In the genomic region with DNA sequence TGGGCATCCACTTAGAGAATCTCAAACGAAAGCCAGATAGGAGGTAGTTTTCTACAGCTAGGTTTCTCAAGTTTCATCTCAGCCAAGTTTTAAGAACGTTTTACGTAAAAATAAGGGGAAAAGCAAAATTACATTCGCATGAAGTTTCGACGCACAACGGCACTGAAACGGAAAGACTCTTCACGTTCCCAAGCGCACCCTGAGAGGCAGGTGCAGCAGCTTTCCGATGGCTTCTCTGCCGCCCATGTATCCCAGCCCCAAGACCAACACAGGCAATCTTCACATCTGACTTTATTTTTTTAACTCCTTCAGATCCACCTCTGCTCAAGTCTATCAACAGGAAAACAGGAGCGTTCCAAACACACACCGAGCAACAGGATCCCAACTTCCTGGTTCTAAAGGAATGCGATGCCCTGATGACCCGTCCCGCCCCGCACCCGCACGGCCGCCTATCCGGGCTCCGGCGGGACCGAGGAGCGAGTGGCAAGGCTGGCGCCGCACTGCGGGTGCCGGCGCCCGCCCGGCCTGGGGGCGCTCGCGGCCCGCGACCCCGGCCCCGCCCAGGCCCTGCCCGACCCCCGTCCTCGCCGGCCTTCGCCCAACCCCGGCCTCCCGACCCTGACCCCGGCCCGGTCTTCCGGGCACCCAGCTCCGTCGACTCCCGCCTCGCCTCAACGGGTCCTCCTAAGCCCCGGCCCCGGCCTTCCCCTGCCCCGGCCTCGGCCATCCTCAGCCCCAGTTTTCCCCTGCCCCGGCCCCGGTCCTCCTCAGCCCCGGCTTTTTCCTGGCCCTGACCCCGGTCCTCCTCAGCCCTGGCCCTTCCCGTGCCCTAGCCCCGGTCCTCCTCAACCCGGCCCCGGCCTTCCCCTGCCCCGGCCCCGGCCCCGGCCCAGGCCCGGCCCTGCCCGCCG, we compare ENCODE assay signal across 8 cellular contexts. TPM values are rescaled to one million over a fixed set of nuclear protein-coding genes. Genes with fewer than 3 reads are reported as not detected.
DNase-seq lines count a peak whose midpoint lies in the region; ATAC-seq and TF ChIP-seq lines count a peak whose summit lies in the region.

No MANE protein-coding gene starts in this region.

- TF ChIP-seq CTCF in osteocyte (IDR thresholded peaks at IDR 0.05) = no peak

- H3K9me3 Mint-ChIP-seq in activated naive CD4-positive, alpha-beta T cell treated with anti-CD3 and anti-CD28 coated beads for 36 hours = no peaks in the 10 kb centered on the region
- H3K9me3 Mint-ChIP-seq in osteocyte (ENCODE audit: unreplicated experiment) = no peaks in the 10 kb centered on the region

- H3K4me1 Mint-ChIP-seq in activated naive CD4-positive, alpha-beta T cell treated with anti-CD3 and anti-CD28 coated beads for 36 hours (ENCODE audit: low read depth) = peaks cover 35% of the 10 kb centered on the region
- H3K4me1 Mint-ChIP-seq in osteocyte (ENCODE audit: unreplicated experiment) = peaks cover 34% of the 10 kb centered on the region

- H3K36me3 Mint-ChIP-seq in activated naive CD4-positive, alpha-beta T cell treated with anti-CD3 and anti-CD28 coated beads for 36 hours (ENCODE audit: low read depth) = peaks cover 16% of the 10 kb centered on the region
- H3K36me3 Mint-ChIP-seq in osteocyte (ENCODE audit: unreplicated experiment) = no peaks in the 10 kb centered on the region

- peak; percentile 2 for ATAC-seq in GM19035 (IDR thresholded peaks at IDR 0.05; ENCODE audit: unreplicated experiment)

- intact Hi-C loops in activated naive CD4-positive, alpha-beta T cell treated with anti-CD3 and anti-CD28 coated beads for 36 hours (cut with micrococcal nuclease) = loop anchor here (1.0 kb wide), 2 partner anchors 58 to 119 kb away; partner anchors contain the start of genes GTPBP4 and IDI1

- CTCF ChIA-PET in activated naive CD4-positive, alpha-beta T cell treated with anti-CD3 and anti-CD28 coated beads for 36 hours (lab: Charles Lee) = interaction anchor here (0.6 to 1.0 kb wide), 3 partner anchors 13 to 520 kb away, joined by 3 read pairs; no protein-coding TSS in a partner anchor

- DNase-seq in AG08395 (ENCODE audit: low spot score) = peak; percentile 59
- DNase-seq in NCI-H748 (lab: John Stamatoyannopoulos, UW; ENCODE audit: unreplicated experiment) = peak; percentile 8
- DNase-seq in activated naive CD4-positive, alpha-beta T cell treated with anti-CD3 and anti-CD28 coated beads for 36 hours = peak; percentile 30
- DNase-seq in glomerular visceral epithelial cell (ENCODE audit: extremely low spot score) = peak; percentile 64
- no peak for DNase-seq in osteocyte (ENCODE audit: extremely low spot score, unreplicated experiment)
- DNase-seq in NCI-H2081 treated with DMSO at 0.1 percent for 48 hours (lab: John Stamatoyannopoulos, UW) = no peak
- DNase-seq in MV-4-11 (lab: John Stamatoyannopoulos, UW) = no peak

- no peaks in the 10 kb centered on the region for H3K27me3 Mint-ChIP-seq in activated naive CD4-positive, alpha-beta T cell treated with anti-CD3 and anti-CD28 coated beads for 36 hours (ENCODE audit: low read depth)
- H3K27me3 Mint-ChIP-seq in osteocyte (ENCODE audit: unreplicated experiment) = no peaks in the 10 kb centered on the region

- peak overlapping the region; percentile 84 for H3K4me3 Mint-ChIP-seq in activated naive CD4-positive, alpha-beta T cell treated with anti-CD3 and anti-CD28 coated beads for 36 hours
- peak overlapping the region; percentile 92 for H3K4me3 Mint-ChIP-seq in osteocyte (ENCODE audit: unreplicated experiment)

- peak overlapping the region; percentile 83 for H3K27ac Mint-ChIP-seq in activated naive CD4-positive, alpha-beta T cell treated with anti-CD3 and anti-CD28 coated beads for 36 hours
- H3K27ac Mint-ChIP-seq in osteocyte (ENCODE audit: unreplicated experiment) = peak overlapping the region; percentile 93

RNA-seq across cellular contexts. Expression of gene LARP4B, which starts 0.8 kb away (rescaled TPM):
- 10 to 100 TPM; 66.7 to 69.3 TPM for total RNA-seq in activated naive CD4-positive, alpha-beta T cell treated with anti-CD3 and anti-CD28 coated beads for 36 hours
- 79.6 and 80.9 TPM in 2 replicates for total RNA-seq in osteocyte

RNA-seq across cellular contexts. Expression of gene GTPBP4, which starts 57.6 kb away (rescaled TPM):
- total RNA-seq in activated naive CD4-positive, alpha-beta T cell treated with anti-CD3 and anti-CD28 coated beads for 36 hours = 10 to 100 TPM; 98.3 to 98.9 TPM
- 47.7 and 53.7 TPM in 2 replicates for total RNA-seq in osteocyte

Comparison
In these comparisons a context has a peak if more than half of its experiments do, and no peak if none do; other contexts are left out.
1. DNase-seq: peak in AG08395 (single experiment), NCI-H748 (single experiment), activated naive CD4-positive, alpha-beta T cell treated with anti-CD3 and anti-CD28 coated beads for 36 hours (single experiment) and glomerular visceral epithelial cell (single experiment); none in osteocyte (single experiment), NCI-H2081 treated with DMSO at 0.1 percent for 48 hours (single experiment) and MV-4-11 (single experiment).